1 cellular context compared by ENCODE assay signal in the genomic region with DNA sequence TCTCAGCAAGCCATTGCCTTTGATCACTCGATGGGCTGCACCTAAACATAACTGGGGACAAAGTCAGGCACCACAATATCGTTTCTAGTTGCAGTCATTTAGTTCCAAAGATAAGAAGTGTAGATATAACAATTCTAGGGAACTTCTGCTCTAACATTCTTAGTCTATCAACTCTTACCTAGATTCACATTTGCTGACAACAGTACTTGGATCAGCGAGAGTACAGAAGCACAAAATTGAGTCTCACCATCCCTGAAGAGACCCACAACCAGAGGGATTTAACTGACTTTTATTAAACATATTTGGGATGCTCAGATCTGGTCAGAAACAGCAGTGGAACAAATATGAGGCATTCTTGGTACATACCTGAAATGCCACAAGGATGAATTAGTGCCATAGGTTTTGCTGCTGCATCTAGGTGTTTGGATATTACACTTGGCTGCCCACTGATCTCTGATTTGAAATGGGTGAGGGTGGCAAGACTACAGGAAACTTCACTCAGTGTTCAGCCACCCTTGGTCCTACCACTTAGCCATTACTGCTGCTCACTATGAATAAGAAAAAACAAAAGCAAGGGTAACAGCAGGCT.
TF ChIP-seq lines count a peak whose summit lies in the region.

No MANE protein-coding gene starts in this region.

TF ChIP-seq in HCT116, 20 proteins besides CTCF, POLR2A, EP300 and RAD21 (continued from another document):
- TF ChIP-seq, protein P1, sequence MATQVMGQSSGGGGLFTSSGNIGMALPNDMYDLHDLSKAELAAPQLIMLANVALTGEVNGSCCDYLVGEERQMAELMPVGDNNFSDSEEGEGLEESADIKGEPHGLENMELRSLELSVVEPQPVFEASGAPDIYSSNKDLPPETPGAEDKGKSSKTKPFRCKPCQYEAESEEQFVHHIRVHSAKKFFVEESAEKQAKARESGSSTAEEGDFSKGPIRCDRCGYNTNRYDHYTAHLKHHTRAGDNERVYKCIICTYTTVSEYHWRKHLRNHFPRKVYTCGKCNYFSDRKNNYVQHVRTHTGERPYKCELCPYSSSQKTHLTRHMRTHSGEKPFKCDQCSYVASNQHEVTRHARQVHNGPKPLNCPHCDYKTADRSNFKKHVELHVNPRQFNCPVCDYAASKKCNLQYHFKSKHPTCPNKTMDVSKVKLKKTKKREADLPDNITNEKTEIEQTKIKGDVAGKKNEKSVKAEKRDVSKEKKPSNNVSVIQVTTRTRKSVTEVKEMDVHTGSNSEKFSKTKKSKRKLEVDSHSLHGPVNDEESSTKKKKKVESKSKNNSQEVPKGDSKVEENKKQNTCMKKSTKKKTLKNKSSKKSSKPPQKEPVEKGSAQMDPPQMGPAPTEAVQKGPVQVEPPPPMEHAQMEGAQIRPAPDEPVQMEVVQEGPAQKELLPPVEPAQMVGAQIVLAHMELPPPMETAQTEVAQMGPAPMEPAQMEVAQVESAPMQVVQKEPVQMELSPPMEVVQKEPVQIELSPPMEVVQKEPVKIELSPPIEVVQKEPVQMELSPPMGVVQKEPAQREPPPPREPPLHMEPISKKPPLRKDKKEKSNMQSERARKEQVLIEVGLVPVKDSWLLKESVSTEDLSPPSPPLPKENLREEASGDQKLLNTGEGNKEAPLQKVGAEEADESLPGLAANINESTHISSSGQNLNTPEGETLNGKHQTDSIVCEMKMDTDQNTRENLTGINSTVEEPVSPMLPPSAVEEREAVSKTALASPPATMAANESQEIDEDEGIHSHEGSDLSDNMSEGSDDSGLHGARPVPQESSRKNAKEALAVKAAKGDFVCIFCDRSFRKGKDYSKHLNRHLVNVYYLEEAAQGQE (IDR thresholded peaks at IDR 0.05; ENCODE audit: low read depth) = no peak
- no peak for TF ChIP-seq CEBPB (IDR thresholded peaks at IDR 0.05; ENCODE audit: low read depth)
- no peak for TF ChIP-seq SRF (IDR thresholded peaks at IDR 0.05; ENCODE audit: low read depth)
- TF ChIP-seq, protein P2, sequence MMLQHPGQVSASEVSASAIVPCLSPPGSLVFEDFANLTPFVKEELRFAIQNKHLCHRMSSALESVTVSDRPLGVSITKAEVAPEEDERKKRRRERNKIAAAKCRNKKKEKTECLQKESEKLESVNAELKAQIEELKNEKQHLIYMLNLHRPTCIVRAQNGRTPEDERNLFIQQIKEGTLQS (IDR thresholded peaks at IDR 0.05) = no peak
- TF ChIP-seq, protein P3, sequence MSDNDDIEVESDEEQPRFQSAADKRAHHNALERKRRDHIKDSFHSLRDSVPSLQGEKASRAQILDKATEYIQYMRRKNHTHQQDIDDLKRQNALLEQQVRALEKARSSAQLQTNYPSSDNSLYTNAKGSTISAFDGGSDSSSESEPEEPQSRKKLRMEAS (IDR thresholded peaks at IDR 0.05) = no peak
- no peak for TF ChIP-seq EZH2phosphoT487 (IDR thresholded peaks at IDR 0.05; ENCODE audit: borderline replicate concordance)
- no peak for TF ChIP-seq CBX3 (IDR thresholded peaks at IDR 0.05; ENCODE audit: low read depth)
